ENCODE assay signal across 1 cellular context in the genomic region with DNA sequence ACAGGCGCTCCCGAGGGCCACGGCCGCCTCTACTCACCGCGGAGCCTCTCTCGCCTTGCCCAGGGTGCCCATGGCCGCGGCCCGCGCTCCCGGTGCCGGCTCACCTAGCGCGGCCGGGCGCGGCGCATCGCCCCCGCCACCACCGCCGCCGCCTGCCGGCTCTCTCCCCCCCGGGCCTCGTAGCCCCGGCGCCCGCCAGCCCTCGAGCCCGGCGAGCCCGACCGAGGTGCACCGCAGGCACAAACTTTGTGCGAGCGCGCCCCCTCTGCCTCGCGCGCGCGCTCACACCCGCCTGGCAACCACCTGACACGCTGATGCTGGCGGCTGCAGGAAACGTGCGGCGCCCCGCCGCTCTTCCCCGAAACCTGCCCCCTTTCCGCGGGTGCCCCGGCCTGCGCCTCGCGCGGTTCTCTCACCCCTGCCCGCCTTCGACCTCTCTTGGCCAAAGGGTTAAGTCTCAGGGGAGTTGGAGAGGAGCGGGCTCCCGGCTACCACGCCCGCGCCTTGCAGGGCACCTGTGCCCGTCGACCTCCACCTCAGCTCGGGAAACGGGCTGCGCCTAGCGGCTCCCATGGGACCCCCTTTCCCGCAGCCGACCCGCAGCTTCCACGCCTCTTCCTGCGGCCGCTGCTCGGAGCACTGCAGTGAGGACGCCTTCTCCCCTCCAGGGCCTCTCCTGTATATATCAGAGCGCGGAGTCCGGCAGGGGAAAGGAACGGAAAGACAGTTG.
A peak's percentile ranks its signal among the peaks of the same experiment; 100 is the strongest.
TF ChIP-seq lines count a peak whose summit lies in the region.

TSS of gene RASGRP1 (minus strand) at position 258 of the 730 bp plus-strand sequence. CDS start at position 72, 186 bp downstream.

TF ChIP-seq in K562, 482 proteins besides CTCF, POLR2A, EP300 and RAD21 (continued from another document and continues in another):
- TF ChIP-seq TFAP4 (CRISPR knock-in tag; IDR thresholded peaks at IDR 0.05; ENCODE audit: borderline replicate concordance) = 0 out of 2 replicates have a peak, but pooled peaks have one; percentile 17
- 0 out of 4 replicates have a peak, but pooled peaks have one; percentile 45 to 87 for TF ChIP-seq UBTF (IDR thresholded peaks at IDR 0.05; ENCODE audit: borderline replicate concordance in 1 of 2, low read depth in 2 of 2, low read length in 2 of 2)
- no peak for TF ChIP-seq ZNF507 (tag; conservative IDR thresholded peaks at IDR 0.05)
- TF ChIP-seq RFX7 (CRISPR knock-in tag; IDR thresholded peaks at IDR 0.05) = no peak
- TF ChIP-seq ZBTB17 (CRISPR knock-in tag; IDR thresholded peaks at IDR 0.05) = no peak
- TF ChIP-seq ZNF444 (CRISPR knock-in tag; IDR thresholded peaks at IDR 0.05) = no peak
- TF ChIP-seq GATAD2B (IDR thresholded peaks at IDR 0.05; ENCODE audit: borderline replicate concordance) = peak; percentile 14; the same call in 1 of the 2 replicates
- TF ChIP-seq MAX (CRISPR knock-in tag; IDR thresholded peaks at IDR 0.05) = no peak
- no peak for TF ChIP-seq ARHGAP35 (IDR thresholded peaks at IDR 0.05; ENCODE audit: partially characterized antibody)
- TF ChIP-seq CXXC5 (CRISPR knock-in tag; IDR thresholded peaks at IDR 0.05) = peak; percentile 59
- TF ChIP-seq MTA1 (IDR thresholded peaks at IDR 0.05; ENCODE audit: borderline replicate concordance) = no peak
- TF ChIP-seq, protein P1, sequence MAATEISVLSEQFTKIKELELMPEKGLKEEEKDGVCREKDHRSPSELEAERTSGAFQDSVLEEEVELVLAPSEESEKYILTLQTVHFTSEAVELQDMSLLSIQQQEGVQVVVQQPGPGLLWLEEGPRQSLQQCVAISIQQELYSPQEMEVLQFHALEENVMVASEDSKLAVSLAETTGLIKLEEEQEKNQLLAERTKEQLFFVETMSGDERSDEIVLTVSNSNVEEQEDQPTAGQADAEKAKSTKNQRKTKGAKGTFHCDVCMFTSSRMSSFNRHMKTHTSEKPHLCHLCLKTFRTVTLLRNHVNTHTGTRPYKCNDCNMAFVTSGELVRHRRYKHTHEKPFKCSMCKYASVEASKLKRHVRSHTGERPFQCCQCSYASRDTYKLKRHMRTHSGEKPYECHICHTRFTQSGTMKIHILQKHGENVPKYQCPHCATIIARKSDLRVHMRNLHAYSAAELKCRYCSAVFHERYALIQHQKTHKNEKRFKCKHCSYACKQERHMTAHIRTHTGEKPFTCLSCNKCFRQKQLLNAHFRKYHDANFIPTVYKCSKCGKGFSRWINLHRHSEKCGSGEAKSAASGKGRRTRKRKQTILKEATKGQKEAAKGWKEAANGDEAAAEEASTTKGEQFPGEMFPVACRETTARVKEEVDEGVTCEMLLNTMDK (IDR thresholded peaks at IDR 0.05; ENCODE audit: borderline replicate concordance, insufficient read depth, low read depth, low read length, poor library complexity, severe bottlenecking) = peak; percentile 35
- 0 out of 2 replicates have a peak, but pooled peaks have one; percentile 22 for TF ChIP-seq ZNF449 (CRISPR knock-in tag; IDR thresholded peaks at IDR 0.05)
- TF ChIP-seq NONO (IDR thresholded peaks at IDR 0.05; ENCODE audit: low read depth in 2 of 2, low read length in 1 of 2) = 0 out of 4 replicates have a peak, but pooled peaks of 1 of the 2 experiments have one; percentile 39
- TF ChIP-seq NFATC3 (IDR thresholded peaks at IDR 0.05) = peak; percentile 49; the same call in 1 of the 2 replicates
- 0 out of 2 replicates have a peak, but pooled peaks have one; percentile 37 for TF ChIP-seq MYC (IDR thresholded peaks at IDR 0.05; ENCODE audit: low read depth, low read length)
- TF ChIP-seq MYC (CRISPR knock-in tag; IDR thresholded peaks at IDR 0.05; ENCODE audit: borderline replicate concordance, low read depth) = no peak
- TF ChIP-seq ETV6 (IDR thresholded peaks at IDR 0.05; ENCODE audit: borderline replicate concordance in 1 of 2, low read depth in 2 of 2, low read length in 1 of 2) = no peak
- TF ChIP-seq ETV6 (CRISPR knock-in tag; IDR thresholded peaks at IDR 0.05; ENCODE audit: borderline replicate concordance) = no peak
- no peak for TF ChIP-seq ZNF764 (CRISPR knock-in tag; IDR thresholded peaks at IDR 0.05; ENCODE audit: low read depth)
- TF ChIP-seq BRD9 (IDR thresholded peaks at IDR 0.05; ENCODE audit: low read depth, partially characterized antibody) = no peak
- TF ChIP-seq, protein P2, sequence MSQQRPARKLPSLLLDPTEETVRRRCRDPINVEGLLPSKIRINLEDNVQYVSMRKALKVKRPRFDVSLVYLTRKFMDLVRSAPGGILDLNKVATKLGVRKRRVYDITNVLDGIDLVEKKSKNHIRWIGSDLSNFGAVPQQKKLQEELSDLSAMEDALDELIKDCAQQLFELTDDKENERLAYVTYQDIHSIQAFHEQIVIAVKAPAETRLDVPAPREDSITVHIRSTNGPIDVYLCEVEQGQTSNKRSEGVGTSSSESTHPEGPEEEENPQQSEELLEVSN (IDR thresholded peaks at IDR 0.05; ENCODE audit: borderline replicate concordance in 1 of 2, extremely low read depth in 1 of 2, insufficient read depth in 1 of 2, insufficient read length in 1 of 2, low read depth in 1 of 2, low read length in 1 of 2, poor library complexity in 1 of 2, severe bottlenecking in 1 of 2) = peak; percentile 52 to 73
- peak; percentile 40; the same call in 1 of the 2 replicates for TF ChIP-seq HNRNPL (IDR thresholded peaks at IDR 0.05; ENCODE audit: low read depth, low read length)
- TF ChIP-seq SIN3B (IDR thresholded peaks at IDR 0.05; ENCODE audit: low read depth) = peak; percentile 39
- no peak for TF ChIP-seq USF1 (CRISPR knock-in tag; IDR thresholded peaks at IDR 0.05)
- peak; percentile 70; the same call in 1 of the 2 replicates for TF ChIP-seq MBD1 (CRISPR knock-in tag; IDR thresholded peaks at IDR 0.05)
- TF ChIP-seq RB1 (IDR thresholded peaks at IDR 0.05; ENCODE audit: low read depth) = peak; percentile 74
- TF ChIP-seq NR4A1 (CRISPR knock-in tag; IDR thresholded peaks at IDR 0.05) = no peak
- 0 out of 2 replicates have a peak, but pooled peaks have one; percentile 16 for TF ChIP-seq NR4A1 (tag; IDR thresholded peaks at IDR 0.05)
- 0 out of 2 replicates have a peak, but pooled peaks have one; percentile 21 for TF ChIP-seq MTA3 (IDR thresholded peaks at IDR 0.05; ENCODE audit: borderline replicate concordance)
- no peak for TF ChIP-seq YY1 (IDR thresholded peaks at IDR 0.05; ENCODE audit: borderline replicate concordance in 1 of 3, control insufficient read depth in 1 of 3, extremely low read depth in 1 of 3, insufficient read depth in 3 of 3, insufficient read length in 1 of 3, insufficient replicate concordance in 2 of 3, low read depth in 1 of 3, low read length in 2 of 3)
- 0 out of 2 replicates have a peak, but pooled peaks have one; percentile 11 for TF ChIP-seq DMBX1 (CRISPR knock-in tag; IDR thresholded peaks at IDR 0.05; ENCODE audit: borderline replicate concordance)
- no peak for TF ChIP-seq SMAD4 (CRISPR knock-in tag; conservative IDR thresholded peaks at IDR 0.05)
- TF ChIP-seq, protein P3, sequence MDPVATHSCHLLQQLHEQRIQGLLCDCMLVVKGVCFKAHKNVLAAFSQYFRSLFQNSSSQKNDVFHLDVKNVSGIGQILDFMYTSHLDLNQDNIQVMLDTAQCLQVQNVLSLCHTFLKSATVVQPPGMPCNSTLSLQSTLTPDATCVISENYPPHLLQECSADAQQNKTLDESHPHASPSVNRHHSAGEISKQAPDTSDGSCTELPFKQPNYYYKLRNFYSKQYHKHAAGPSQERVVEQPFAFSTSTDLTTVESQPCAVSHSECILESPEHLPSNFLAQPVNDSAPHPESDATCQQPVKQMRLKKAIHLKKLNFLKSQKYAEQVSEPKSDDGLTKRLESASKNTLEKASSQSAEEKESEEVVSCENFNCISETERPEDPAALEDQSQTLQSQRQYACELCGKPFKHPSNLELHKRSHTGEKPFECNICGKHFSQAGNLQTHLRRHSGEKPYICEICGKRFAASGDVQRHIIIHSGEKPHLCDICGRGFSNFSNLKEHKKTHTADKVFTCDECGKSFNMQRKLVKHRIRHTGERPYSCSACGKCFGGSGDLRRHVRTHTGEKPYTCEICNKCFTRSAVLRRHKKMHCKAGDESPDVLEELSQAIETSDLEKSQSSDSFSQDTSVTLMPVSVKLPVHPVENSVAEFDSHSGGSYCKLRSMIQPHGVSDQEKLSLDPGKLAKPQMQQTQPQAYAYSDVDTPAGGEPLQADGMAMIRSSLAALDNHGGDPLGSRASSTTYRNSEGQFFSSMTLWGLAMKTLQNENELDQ (CRISPR knock-in tag; IDR thresholded peaks at IDR 0.05; ENCODE audit: borderline replicate concordance) = no peak
- TF ChIP-seq, protein P4, sequence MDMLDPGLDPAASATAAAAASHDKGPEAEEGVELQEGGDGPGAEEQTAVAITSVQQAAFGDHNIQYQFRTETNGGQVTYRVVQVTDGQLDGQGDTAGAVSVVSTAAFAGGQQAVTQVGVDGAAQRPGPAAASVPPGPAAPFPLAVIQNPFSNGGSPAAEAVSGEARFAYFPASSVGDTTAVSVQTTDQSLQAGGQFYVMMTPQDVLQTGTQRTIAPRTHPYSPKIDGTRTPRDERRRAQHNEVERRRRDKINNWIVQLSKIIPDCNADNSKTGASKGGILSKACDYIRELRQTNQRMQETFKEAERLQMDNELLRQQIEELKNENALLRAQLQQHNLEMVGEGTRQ (CRISPR knock-in tag; IDR thresholded peaks at IDR 0.05) = peak; percentile 32; the same call in 1 of the 2 replicates
